Comparison of ENCODE assay signal across 9 cellular contexts in genomic region chr5:116135344-116135743, GRCh38. TPM values are rescaled to one million over a fixed set of nuclear protein-coding genes. Genes with fewer than 3 reads are reported as not detected.
DNase-seq lines count a peak whose midpoint lies in the region; ATAC-seq, FAIRE-seq and TF ChIP-seq lines count a peak whose summit lies in the region.
"Had no signal": no experiment of that assay in that cellular context is flagged by ENCODE, and none has a peak within 500 bp of the region (broad histone marks: within the 10 kb centered on the region; RNA-seq: fewer than 3 reads in every experiment).

No MANE protein-coding gene starts in this region.

- peak; percentile 83 for ATAC-seq in activated CD8-positive, alpha-beta memory T cell treated with anti-CD3 and anti-CD28 coated beads, Interleukin-2, amount 10 ng/mL, durations not matched to agents 7 days and 5 days
- ATAC-seq in HG02642 (IDR thresholded peaks at IDR 0.05; ENCODE audit: poor library complexity, unreplicated experiment): peak; percentile 99
- ATAC-seq in HepG2: no peak

- WGBS in HepG2 (ENCODE audit: low lambda C conversion rate): 95% methylated on average over 5 of the region's 5 CpGs

- peak; percentile 63 for DNase-seq in activated CD8-positive, alpha-beta memory T cell treated with anti-CD3 and anti-CD28 coated beads, Interleukin-2, amount 10 ng/mL, durations not matched to agents 7 days and 5 days
- no peak for DNase-seq in activated CD8-positive, alpha-beta memory T cell treated with anti-CD3 and anti-CD28 coated beads, Interleukin-2, amount 50 U/mL, for 48 hours
- DNase-seq in MM.1S (peak; percentile 84), HepG2 (ENCODE audit: low spot score) (no peak), NCI-H1436 (lab: John Stamatoyannopoulos, UW) (no peak), NCI-H2029 treated with DMSO at 0.1 percent for 48 hours (lab: John Stamatoyannopoulos, UW) (no peak)
- peak; percentile 9 for DNase-seq in stimulated activated CD4-positive, alpha-beta T cell treated with anti-CD3 and anti-CD28 coated beads, Interleukin-2, amount 100 ng/mL, for 4 hours (ENCODE audit: low read depth)
- DNase-seq: mesendoderm had no signal

- 0 out of 2 replicates have a peak, but pooled peaks cover 3% of the 10 kb centered on the region for H3F3A ChIP-seq in MM.1S (ENCODE audit: insufficient read depth, low read length)

- TF ChIP-seq RAD21 in HepG2 (CRISPR knock-in tag; IDR thresholded peaks at IDR 0.05): no peak

- H3K36me3 ChIP-seq in MM.1S (replicated peaks; ENCODE audit: insufficient read depth, low read length): no peaks in the 10 kb centered on the region
- no peaks in the 10 kb centered on the region; a peak in 2 of 5 replicates for H3K36me3 ChIP-seq in HepG2 (replicated peaks in 1 of 2; ENCODE audit: control insufficient read depth in 1 of 2, insufficient read depth in 2 of 2, low read length in 2 of 2)

- TF ChIP-seq EP300 in HepG2 (IDR thresholded peaks at IDR 0.05; ENCODE audit: low read depth in 2 of 2, low read length in 2 of 2): no peak
- TF ChIP-seq EP300 in HepG2 (CRISPR knock-in tag; IDR thresholded peaks at IDR 0.05; ENCODE audit: borderline replicate concordance): no peak

- H3K27ac ChIP-seq in MM.1S (ENCODE audit: low read length) (no peak overlapping the region), HepG2 (ENCODE audit: extremely low read length, insufficient read depth, low read length) (no peak overlapping the region)

- no peak overlapping the region for H3K9ac ChIP-seq in MM.1S (ENCODE audit: low read length)
- no peak overlapping the region for H3K9ac ChIP-seq in HepG2 (ENCODE audit: insufficient read depth, low read depth, low read length)

- H3K4me2 ChIP-seq in MM.1S (ENCODE audit: low read depth, low read length): no peak overlapping the region
- H3K4me2 ChIP-seq in HepG2 (ENCODE audit: low read depth, low read length): no peak overlapping the region

- TF ChIP-seq CTCF in MM.1S (IDR thresholded peaks at IDR 0.05; ENCODE audit: low read length) (no peak), HepG2 (CRISPR knock-in tag; IDR thresholded peaks at IDR 0.05) (no peak)

- no peak overlapping the region for H2AFZ ChIP-seq in MM.1S (ENCODE audit: low read length)
- no peak overlapping the region for H2AFZ ChIP-seq in HepG2 (ENCODE audit: low read length)

- no peak overlapping the region for H3K4me3 Mint-ChIP-seq in activated CD8-positive, alpha-beta memory T cell treated with anti-CD3 and anti-CD28 coated beads, Interleukin-2, amount 10 ng/mL, durations not matched to agents 7 days and 5 days

- CTCF ChIA-PET in activated CD8-positive, alpha-beta memory T cell treated with anti-CD3 and anti-CD28 coated beads, Interleukin-2, amount 10 ng/mL, durations not matched to agents 7 days and 5 days (lab: Charles Lee): no interaction called here
- CTCF ChIA-PET in HepG2 (lab: Yijun Ruan, JAX; ENCODE audit: low intra/inter-chr PET ratio, low total read pairs): no interaction called here

- in situ Hi-C loops in HepG2 (cut with HindIII; ENCODE audit: extremely low pct_ligation_motif_present, low pct_unique_long_range_greater_than_20kb): loop anchor here (25.0 kb wide), 1 partner anchor 802 kb away; no protein-coding TSS in a partner anchor

- no peak for TF ChIP-seq POLR2A in HepG2 (IDR thresholded peaks at IDR 0.05; ENCODE audit: insufficient read depth in 1 of 2, low read depth in 2 of 2, low read length in 2 of 2)

- no peak for FAIRE-seq in HepG2 (lab: Jason Lieb, UNC)

- H3K36me3 Mint-ChIP-seq in activated CD8-positive, alpha-beta memory T cell treated with anti-CD3 and anti-CD28 coated beads, Interleukin-2, amount 10 ng/mL, durations not matched to agents 7 days and 5 days: no peaks in the 10 kb centered on the region

- no TSS peak for BruUV-seq in HepG2 (replicated peaks; lab: Mats Ljungman, UMichigan)

- peaks cover 25% of the 10 kb centered on the region for H4K20me1 ChIP-seq in MM.1S (ENCODE audit: insufficient read depth, low read length)
- no peaks in the 10 kb centered on the region; the same call in 1 of the 2 replicates for H4K20me1 ChIP-seq in HepG2 (ENCODE audit: insufficient read depth, low read length)

- H3K27me3 Mint-ChIP-seq in activated CD8-positive, alpha-beta memory T cell treated with anti-CD3 and anti-CD28 coated beads, Interleukin-2, amount 10 ng/mL, durations not matched to agents 7 days and 5 days: no peaks in the 10 kb centered on the region

- H3K4me3 ChIP-seq in MM.1S (ENCODE audit: low read length): no peak overlapping the region
- H3K4me3 ChIP-seq in HepG2 (replicated peaks in 1 of 3; ENCODE audit: insufficient read depth in 1 of 3, low read depth in 2 of 3, low read length in 3 of 3): no peak overlapping the region

- no peaks in the 10 kb centered on the region for H3K9me2 ChIP-seq in MM.1S (replicated peaks; ENCODE audit: insufficient read depth, low read length)

- H3K4me1 Mint-ChIP-seq in activated CD8-positive, alpha-beta memory T cell treated with anti-CD3 and anti-CD28 coated beads, Interleukin-2, amount 10 ng/mL, durations not matched to agents 7 days and 5 days: peaks cover 12% of the 10 kb centered on the region

- H3K27me3 ChIP-seq in MM.1S (replicated peaks; ENCODE audit: insufficient read depth, low read length) (peaks cover 68% of the 10 kb centered on the region), HepG2 (ENCODE audit: control insufficient read depth in 1 of 2, insufficient read depth in 2 of 2, low read length in 2 of 2) (no peaks in the 10 kb centered on the region)

- H3K4me1 ChIP-seq in MM.1S (ENCODE audit: low read length): peaks cover 8% of the 10 kb centered on the region; the same call in 1 of the 2 replicates
- no peaks in the 10 kb centered on the region for H3K4me1 ChIP-seq in HepG2 (ENCODE audit: insufficient read depth, low read length)

- H3K79me2 ChIP-seq in MM.1S (ENCODE audit: low read length) (no peaks in the 10 kb centered on the region), HepG2 (ENCODE audit: insufficient read depth, low read length) (no peaks in the 10 kb centered on the region)

- POLR2A ChIA-PET in HepG2 (lab: Yijun Ruan, JAX): no interaction called here

- no peak overlapping the region for H3K27ac Mint-ChIP-seq in activated CD8-positive, alpha-beta memory T cell treated with anti-CD3 and anti-CD28 coated beads, Interleukin-2, amount 10 ng/mL, durations not matched to agents 7 days and 5 days

- no peaks in the 10 kb centered on the region for H3K9me3 Mint-ChIP-seq in activated CD8-positive, alpha-beta memory T cell treated with anti-CD3 and anti-CD28 coated beads, Interleukin-2, amount 10 ng/mL, durations not matched to agents 7 days and 5 days (ENCODE audit: low read depth)

- H3K9me3 ChIP-seq in MM.1S (replicated peaks; ENCODE audit: insufficient read depth, low read length): no peaks in the 10 kb centered on the region
- no peaks in the 10 kb centered on the region for H3K9me3 ChIP-seq in HepG2 (ENCODE audit: low read length)

- intact Hi-C loops in HepG2 (cut with micrococcal nuclease; ENCODE audit: unreplicated experiment): loop anchor here (5.0 to 10.0 kb wide), 3 partner anchors 422 to 629 kb away; partner anchors contain the start of gene SEMA6A

TF ChIP-seq in HepG2, 621 proteins besides CTCF, POLR2A, EP300 and RAD21:
- no peak for TF ChIP-seq HIVEP1 (CRISPR knock-in tag; IDR thresholded peaks at IDR 0.05)
- no peak for TF ChIP-seq MIER2 (CRISPR knock-in tag; IDR thresholded peaks at IDR 0.05)
- TF ChIP-seq MED1 (CRISPR knock-in tag; IDR thresholded peaks at IDR 0.05): no peak
- TF ChIP-seq JUN (CRISPR knock-in tag; IDR thresholded peaks at IDR 0.05): no peak
- no peak for TF ChIP-seq MAFF (IDR thresholded peaks at IDR 0.05; ENCODE audit: low read depth, low read length)
- no peak for TF ChIP-seq ZNF260 (CRISPR knock-in tag; IDR thresholded peaks at IDR 0.05; ENCODE audit: borderline replicate concordance, low read depth)

RNA-seq across cellular contexts. Expression of gene COMMD10, which starts 50.5 kb away (rescaled TPM):
- 10 to 100 TPM; 18.3 to 25.3 TPM for total RNA-seq in activated CD8-positive, alpha-beta memory T cell treated with anti-CD3 and anti-CD28 coated beads, Interleukin-2, amount 10 ng/mL, durations not matched to agents 7 days and 5 days
- total RNA-seq in HepG2 (2016; rRNA removed; fragmentation: Illumina TruSeq; extraction: Trizol): 39.3 and 45.9 TPM in 2 replicates
- total RNA-seq in HepG2 (2016; cell fraction: cytosol; rRNA removed; fragmentation: Illumina TruSeq; extraction: Trizol; ENCODE audit: low read depth): 12.7 and 14.8 TPM in 2 replicates
- 36.8 and 51.4 TPM in 2 replicates for total RNA-seq in HepG2 (2016; cell fraction: insoluble cytoplasmic fraction; rRNA removed; fragmentation: Illumina TruSeq; extraction: Trizol)
- total RNA-seq in HepG2 (2016; cell fraction: membrane; rRNA removed; fragmentation: Illumina TruSeq; extraction: Trizol): 10.3 and 11.3 TPM in 2 replicates
- total RNA-seq in HepG2 (2016; cell fraction: nucleus; rRNA removed; fragmentation: Illumina TruSeq; extraction: Trizol): 49.1 and 53.3 TPM in 2 replicates
- polyA plus RNA-seq in HepG2 (2011; rRNA removed): 11.8 and 16.9 TPM in 2 replicates
- 6.1 and 10.1 TPM in 2 replicates for polyA plus RNA-seq in HepG2 (2011; cell fraction: cytosol; rRNA removed)
- polyA plus RNA-seq in HepG2 (2011; cell fraction: nucleus; rRNA removed): 12.2 and 13.1 TPM in 2 replicates
- polyA plus RNA-seq in HepG2 (2012): 15.3 and 17.3 TPM in 2 replicates
- polyA plus RNA-seq in HepG2 (2016; cell fraction: cytosol; fragmentation: Illumina TruSeq; extraction: Trizol; ENCODE audit: low read depth): 3.1 and 3.4 TPM in 2 replicates
- polyA plus RNA-seq in HepG2 (2016; cell fraction: insoluble cytoplasmic fraction; fragmentation: Illumina TruSeq; extraction: Trizol; ENCODE audit: low read depth): 42.0 and 46.1 TPM in 2 replicates
- polyA plus RNA-seq in HepG2 (2016; cell fraction: membrane; fragmentation: Illumina TruSeq; extraction: Trizol; ENCODE audit: low read depth): 6.0 and 6.7 TPM in 2 replicates
- 26.7 and 29.7 TPM in 2 replicates for polyA plus RNA-seq in HepG2 (2016; cell fraction: nucleus; fragmentation: Illumina TruSeq; extraction: Trizol; ENCODE audit: insufficient read depth, low read depth)
- polyA minus RNA-seq in HepG2 (2011; rRNA and poly(A)+ RNA removed; ENCODE audit: low replicate concordance): 5.3 and 6.5 TPM in 2 replicates
- polyA minus RNA-seq in HepG2 (2011; cell fraction: cytosol; rRNA and poly(A)+ RNA removed): 9.5 and 10.4 TPM in 2 replicates
- 73.5 and 78.9 TPM in 2 replicates for polyA minus RNA-seq in HepG2 (2011; cell fraction: nucleus; rRNA and poly(A)+ RNA removed)

Comparison
In these comparisons a context has a peak if more than half of its experiments do, and no peak if none do; other contexts are left out.
1. DNase-seq: peak in activated CD8-positive, alpha-beta memory T cell treated with anti-CD3 and anti-CD28 coated beads, Interleukin-2, amount 10 ng/mL, durations not matched to agents 7 days and 5 days (single experiment), MM.1S (single experiment) and stimulated activated CD4-positive, alpha-beta T cell treated with anti-CD3 and anti-CD28 coated beads, Interleukin-2, amount 100 ng/mL, for 4 hours (single experiment); none in activated CD8-positive, alpha-beta memory T cell treated with anti-CD3 and anti-CD28 coated beads, Interleukin-2, amount 50 U/mL, for 48 hours (single experiment), HepG2 (single experiment), NCI-H1436 (single experiment) and NCI-H2029 treated with DMSO at 0.1 percent for 48 hours (single experiment).